19 cellular contexts compared by ENCODE assay signal in genomic region chr10:112124859-112125258, GRCh38.
"Had no signal": no experiment of that assay in that cellular context is flagged by ENCODE, and none has a peak within 500 bp of the region (broad histone marks: within the 10 kb centered on the region; RNA-seq: fewer than 3 reads in every experiment).

No MANE protein-coding gene starts in this region.

- H3K9me3 ChIP-seq: lower lobe of right lung, ovary, right atrium auricular region, spleen, tibial nerve, uterus had no signal

- H3K36me3 ChIP-seq: lower lobe of right lung, ovary, right atrium auricular region, spleen, tibial nerve, uterus had no signal

- DNase-seq: islet precursor cell; left ventricle myocardium superior; lower lobe of right lung; mammary epithelial cell; mesenchymal stem cell; naive thymus-derived CD4-positive, alpha-beta T cell; ovary; spleen; stimulated activated CD4-positive, alpha-beta T cell treated with anti-CD3 and anti-CD28 coated beads, Interleukin-4, amount 100 ng/mL, for 24 hours; stimulated activated naive CD4-positive, alpha-beta T cell; uterus had no signal

- H3K27ac ChIP-seq: lower lobe of right lung, ovary, right atrium auricular region, skin epidermis, spleen, tibial nerve, uterus had no signal

- H3K4me3 Mint-ChIP-seq: naive thymus-derived CD4-positive, alpha-beta T cell; natural killer cell treated with Interleukin-12 subunit alpha and Interleukin-12 subunit beta and Interleukin-15 and Interleukin-18, amount 100 ng/mL, for 72 hours; stimulated activated effector memory CD8-positive, alpha-beta T cell treated with anti-CD3 and anti-CD28 coated beads, Interleukin-12 subunit alpha, Interleukin-12 subunit beta, amount 100 ng/mL, for 72 hours; stimulated activated naive CD8-positive, alpha-beta T cell treated with anti-CD3 and anti-CD28 coated beads, Interleukin-15, Interleukin-2, amounts not matched to agents 100 ng/mL and 50 ng/mL, for 24 hours had no signal

- H3K4me3 ChIP-seq: lower lobe of right lung, ovary, right atrium auricular region, skin epidermis, spleen, tibial nerve, uterus had no signal

- H3K4me1 Mint-ChIP-seq: naive thymus-derived CD4-positive, alpha-beta T cell; stimulated activated effector memory CD8-positive, alpha-beta T cell treated with anti-CD3 and anti-CD28 coated beads, Interleukin-12 subunit alpha, Interleukin-12 subunit beta, amount 100 ng/mL, for 72 hours had no signal

- H3K36me3 Mint-ChIP-seq: naive thymus-derived CD4-positive, alpha-beta T cell; natural killer cell treated with Interleukin-12 subunit alpha and Interleukin-12 subunit beta and Interleukin-15 and Interleukin-18, amount 100 ng/mL, for 72 hours; stimulated activated effector memory CD8-positive, alpha-beta T cell treated with anti-CD3 and anti-CD28 coated beads, Interleukin-12 subunit alpha, Interleukin-12 subunit beta, amount 100 ng/mL, for 72 hours; type B pancreatic cell had no signal

- H3K27me3 ChIP-seq: ovary, right atrium auricular region, spleen, tibial nerve, uterus had no signal

- ATAC-seq: left ventricle myocardium superior; lower lobe of right lung; naive thymus-derived CD4-positive, alpha-beta T cell; natural killer cell treated with Interleukin-12 subunit alpha and Interleukin-12 subunit beta and Interleukin-15 and Interleukin-18, amount 100 ng/mL, for 72 hours; stimulated activated effector memory CD8-positive, alpha-beta T cell treated with anti-CD3 and anti-CD28 coated beads, Interleukin-12 subunit alpha, Interleukin-12 subunit beta, amount 100 ng/mL, for 72 hours had no signal

- H3K4me1 ChIP-seq: lower lobe of right lung, right atrium auricular region, spleen, tibial nerve, uterus had no signal

- H3K27ac Mint-ChIP-seq: naive thymus-derived CD4-positive, alpha-beta T cell; natural killer cell treated with Interleukin-12 subunit alpha and Interleukin-12 subunit beta and Interleukin-15 and Interleukin-18, amount 100 ng/mL, for 72 hours; progenitor cell of endocrine pancreas; stimulated activated effector memory CD8-positive, alpha-beta T cell treated with anti-CD3 and anti-CD28 coated beads, Interleukin-12 subunit alpha, Interleukin-12 subunit beta, amount 100 ng/mL, for 72 hours; stimulated activated naive CD8-positive, alpha-beta T cell treated with anti-CD3 and anti-CD28 coated beads, Interleukin-15, Interleukin-2, amounts not matched to agents 100 ng/mL and 50 ng/mL, for 24 hours; type B pancreatic cell had no signal

- H3K9me3 Mint-ChIP-seq: naive thymus-derived CD4-positive, alpha-beta T cell; natural killer cell treated with Interleukin-12 subunit alpha and Interleukin-12 subunit beta and Interleukin-15 and Interleukin-18, amount 100 ng/mL, for 72 hours; stimulated activated effector memory CD8-positive, alpha-beta T cell treated with anti-CD3 and anti-CD28 coated beads, Interleukin-12 subunit alpha, Interleukin-12 subunit beta, amount 100 ng/mL, for 72 hours; stimulated activated naive CD8-positive, alpha-beta T cell treated with anti-CD3 and anti-CD28 coated beads, Interleukin-15, Interleukin-2, amounts not matched to agents 100 ng/mL and 50 ng/mL, for 24 hours; type B pancreatic cell had no signal
